ENCODE assay signal across 7 cellular contexts in genomic region chr14:74610866-74611671, GRCh38. TPM values are rescaled to one million over a fixed set of nuclear protein-coding genes. Genes with fewer than 3 reads are reported as not detected.
DNase-seq lines count a peak whose midpoint lies in the region; ATAC-seq and TF ChIP-seq lines count a peak whose summit lies in the region.

No MANE protein-coding gene starts in this region.

- peak overlapping the region; percentile 91; the same call in 1 of the 2 replicates for H3K9ac ChIP-seq in IMR-90 (ENCODE audit: low read depth, low read length)

- peak overlapping the region; percentile 11; the same call in 1 of the 2 replicates for H3K14ac ChIP-seq in IMR-90 (replicated peaks; ENCODE audit: low read depth, low read length)

- peak overlapping the region; percentile 85 for H2BK120ac ChIP-seq in IMR-90 (ENCODE audit: low read depth, low read length)

- dilution Hi-C loops in IMR-90 (cut with HindIII; ENCODE audit: low sequenced_read_pairs, unreplicated experiment): no loop called here

- H3K36me3 ChIP-seq in IMR-90 (ENCODE audit: control insufficient read depth, insufficient read depth, low read length) (no peaks in the 10 kb centered on the region), brain microvascular endothelial cell (replicated peaks) (no peaks in the 10 kb centered on the region), kidney epithelial cell (ENCODE audit: control insufficient read depth, insufficient read depth, low read length) (no peaks in the 10 kb centered on the region), spleen (no peaks in the 10 kb centered on the region)

- peak overlapping the region; percentile 42 for H3K18ac ChIP-seq in IMR-90 (ENCODE audit: low read depth, low read length)

- no peak overlapping the region for H2BK20ac ChIP-seq in IMR-90 (ENCODE audit: low read depth, low read length)

- BruUV-seq in IMR-90 (replicated peaks; lab: Mats Ljungman, UMichigan): no TSS peak

- H2BK5ac ChIP-seq in IMR-90 (ENCODE audit: low read depth, low read length, poor library complexity, severe bottlenecking): peak overlapping the region; percentile 94

- peak overlapping the region; percentile 83 for H3K4me2 ChIP-seq in IMR-90 (ENCODE audit: low read depth, low read length)

- H4K5ac ChIP-seq in IMR-90 (ENCODE audit: low read depth, low read length): peak overlapping the region; percentile 47

- H3K9me3 ChIP-seq in IMR-90 (ENCODE audit: control insufficient read depth, insufficient read depth, low read length) (no peaks in the 10 kb centered on the region), spleen (no peaks in the 10 kb centered on the region)

- H4K8ac ChIP-seq in IMR-90 (ENCODE audit: low read depth in 2 of 2, low read length in 2 of 2): peak overlapping the region in 1 of 2 experiments; percentile 76; a peak in 1 of 4 replicates

- 10% methylated on average over 35 of the region's 65 CpGs; no CpG with 5 or more reads in 1 of the 2 experiments for WGBS in IMR-90 (ENCODE audit: extremely low coverage in 2 of 2, insufficient read length in 1 of 2), 2 experiments
- WGBS in spleen, 5 donors: 26 to 46% (median 37%) methylated on average over 47 to 65 of the region's 65 CpGs

- H3K27ac ChIP-seq in IMR-90 (ENCODE audit: insufficient read depth, low read length) (peak overlapping the region; percentile 95), brain microvascular endothelial cell (no peak overlapping the region), spleen (peak overlapping the region in 1 of 8 donors; percentile 74)

- peaks cover 11% of the 10 kb centered on the region; the same call in 1 of the 2 replicates for H4K20me1 ChIP-seq in IMR-90 (ENCODE audit: insufficient read depth, low read length)

- peak overlapping the region; percentile 28 for H3K4ac ChIP-seq in IMR-90 (ENCODE audit: low read depth, low read length)

- TF ChIP-seq RAD21 in IMR-90 (IDR thresholded peaks at IDR 0.05; ENCODE audit: low read length): no peak

- POLR2A ChIA-PET in IMR-90 (lab: Charles Lee; ENCODE audit: unreplicated experiment): interaction anchor here (0.7 to 2.7 kb wide), 3 partner anchors 8 to 39 kb away, joined by 3 to 9 read pairs (median 3); no protein-coding TSS in a partner anchor

- H3K23ac ChIP-seq in IMR-90 (ENCODE audit: low read depth, low read length): peak overlapping the region; percentile 70

- CTCF ChIA-PET in IMR-90 (lab: Yijun Ruan, JAX): interaction anchor here (0.7 to 1.8 kb wide), 6 partner anchors 13 to 151 kb away, joined by 3 to 6 read pairs (median 3); no protein-coding TSS in a partner anchor

- ATAC-seq in IMR-90 (ENCODE audit: low read depth): no peak
- ATAC-seq in GM19035 (IDR thresholded peaks at IDR 0.05; ENCODE audit: unreplicated experiment): no peak
- no peak for ATAC-seq in GM21576 (IDR thresholded peaks at IDR 0.05; ENCODE audit: unreplicated experiment)

- H4K91ac ChIP-seq in IMR-90 (ENCODE audit: insufficient read depth, low read depth, low read length): peak overlapping the region; percentile 50; the same call in 1 of the 2 replicates

- H3K4me1 ChIP-seq in IMR-90 (ENCODE audit: control insufficient read depth, insufficient read depth, low read length) (peaks cover 19% of the 10 kb centered on the region), spleen (peaks cover 13 to 64% (median 46%) of the 10 kb centered on the region in 6 donors)

- H3K27me3 ChIP-seq in IMR-90 (ENCODE audit: control insufficient read depth, insufficient read depth, low read length) (no peaks in the 10 kb centered on the region), brain microvascular endothelial cell (replicated peaks) (no peaks in the 10 kb centered on the region), kidney epithelial cell (ENCODE audit: control insufficient read depth, insufficient read depth, low read length) (no peaks in the 10 kb centered on the region), spleen (replicated peaks in 1 of 7) (peaks cover 0 to 40% (median 18%) of the 10 kb centered on the region in 7 donors)

- TF ChIP-seq POLR2A in IMR-90 (IDR thresholded peaks at IDR 0.05; ENCODE audit: low read depth, low read length): no peak
- no peak for TF ChIP-seq POLR2A in spleen (IDR thresholded peaks at IDR 0.05)

- H3K4me3 ChIP-seq in IMR-90 (ENCODE audit: insufficient read depth, low read depth, low read length): peak overlapping the region; percentile 87
- peak overlapping the region; percentile 80 for H3K4me3 ChIP-seq in brain microvascular endothelial cell (ENCODE audit: low read depth, low read length)
- peak overlapping the region; percentile 60 for H3K4me3 ChIP-seq in kidney epithelial cell (ENCODE audit: low read depth, low read length)
- peak overlapping the region; percentile 66 to 96 (median 80) for H3K4me3 ChIP-seq in spleen

- peaks cover 20% of the 10 kb centered on the region for H3K9me1 ChIP-seq in IMR-90 (ENCODE audit: insufficient read depth, low read length)

- in situ Hi-C loops in IMR-90 (cut with MboI; ENCODE audit: low sequenced_read_pairs) (no loop called here), brain microvascular endothelial cell (cut with HindIII; ENCODE audit: low pct_ligation_motif_present, low sequenced_read_pairs) (no loop called here)

- peak overlapping the region; percentile 52; the same call in 1 of the 2 replicates for H3K56ac ChIP-seq in IMR-90 (ENCODE audit: extremely low read depth, insufficient read depth, low read length)

- intact Hi-C loops in IMR-90 (cut with micrococcal nuclease) (no loop called here), spleen (cut with DNase I; ENCODE audit: low total_unique reads) (loop anchor here (5.0 to 10.0 kb wide), 2 partner anchors 109 to 194 kb away; no protein-coding TSS in a partner anchor)

- DNase-seq in IMR-90 (peak; percentile 48), brain microvascular endothelial cell (peak; percentile 21), kidney epithelial cell (ENCODE audit: low read depth) (no peak), spleen (peak; percentile 80), RPMI8226 (no peak)

- H2AFZ ChIP-seq in IMR-90 (replicated peaks; ENCODE audit: low read length, poor library complexity): peak overlapping the region; percentile 92

- H2BK15ac ChIP-seq in IMR-90 (ENCODE audit: low read depth, low read length): no peak overlapping the region

- peak overlapping the region; percentile 24; the same call in 1 of the 2 replicates for H2AK5ac ChIP-seq in IMR-90 (ENCODE audit: low read depth, low read length)

- peaks cover 7 to 56% of the 10 kb centered on the region in 2 experiments; a peak in 3 of 4 replicates for H3K79me1 ChIP-seq in IMR-90 (ENCODE audit: low read depth in 1 of 2, low read length in 2 of 2)

- TF ChIP-seq CTCF in IMR-90 (conservative IDR thresholded peaks at IDR 0.05; ENCODE audit: low read depth, low read length) (no peak), brain microvascular endothelial cell (IDR thresholded peaks at IDR 0.05; ENCODE audit: low read depth, low read length, missing control alignments) (no peak), kidney epithelial cell (IDR thresholded peaks at IDR 0.05; ENCODE audit: insufficient read depth, low read length, poor library complexity, severe bottlenecking) (no peak), spleen (IDR thresholded peaks at IDR 0.05 in 8 of 11, conservative IDR thresholded peaks at IDR 0.05 in 3 of 11) (no peak)

- peak overlapping the region; percentile 83 for H2AK9ac ChIP-seq in IMR-90 (replicated peaks; ENCODE audit: low read depth, low read length, poor library complexity)

TF ChIP-seq in IMR-90, 13 proteins besides CTCF, POLR2A, EP300 and RAD21:
- TF ChIP-seq CEBPB (IDR thresholded peaks at IDR 0.05; ENCODE audit: low read depth, low read length) (0 out of 2 replicates have a peak, but pooled peaks have one; percentile 7), RFX5 (IDR thresholded peaks at IDR 0.05; ENCODE audit: low read depth, low read length) (no peak), CHD1 (IDR thresholded peaks at IDR 0.05; ENCODE audit: low read depth, low read length) (no peak)

RNA-seq across cellular contexts. Expression of gene LTBP2, which starts 1.0 kb away (rescaled TPM):
- total RNA-seq in IMR-90 (2012; rRNA removed) (23.8 and 26.7 TPM in 2 replicates), kidney epithelial cell (69.5 and 81.5 TPM in 2 replicates), spleen (10 to 100 TPM in 1 of 7 donors, 1 to 10 TPM in 6; 4.3 to 10.7 (median 6.3) TPM)
- polyA plus RNA-seq in IMR-90 (2012; rRNA removed) (79.3 and 81.8 TPM in 2 replicates), spleen (1 to 10 TPM; 3.4 to 6.7 (median 4.2) TPM)
- 49.1 and 65.1 TPM in 2 replicates for polyA plus RNA-seq in IMR-90 (2012; cell fraction: cytosol; rRNA removed)
- 57.1 and 111 TPM in 2 replicates for polyA plus RNA-seq in IMR-90 (2012; cell fraction: nucleus; rRNA removed; ENCODE audit: low replicate concordance)

Comparison
In these comparisons a context has a peak if more than half of its experiments do, and no peak if none do; other contexts are left out.
1. DNase-seq: peak in IMR-90 (single experiment), brain microvascular endothelial cell (single experiment) and spleen (single experiment); none in kidney epithelial cell (single experiment) and RPMI8226 (single experiment).
2. Peak in every context shown above with its lines, with median percentiles within 50 percentile points of each other: H3K4me3 ChIP-seq.